Comparison of ENCODE assay signal across 9 cellular contexts in the genomic region with DNA sequence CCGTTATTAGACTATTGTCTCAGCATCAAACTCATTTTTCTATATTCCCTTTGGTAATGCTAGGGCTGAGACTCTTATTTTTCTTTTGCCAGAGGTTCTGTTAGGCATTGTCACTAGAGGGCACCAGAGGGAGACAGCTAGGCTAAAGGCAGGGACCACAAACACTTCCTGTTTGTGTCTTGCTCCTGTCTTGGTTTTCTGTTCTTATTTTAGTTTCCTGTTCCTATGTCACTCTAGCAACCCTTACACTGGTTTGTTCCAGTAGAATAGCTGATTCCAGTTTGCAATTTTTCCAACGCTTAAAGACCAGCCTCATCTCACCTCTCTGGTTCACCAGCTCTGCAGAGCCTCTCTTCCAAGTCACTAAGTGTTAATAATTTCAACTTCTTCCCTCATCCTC.
DNase-seq lines count a peak whose midpoint lies in the region; ATAC-seq lines count a peak whose summit lies in the region.
"Had no signal": no experiment of that assay in that cellular context is flagged by ENCODE, and none has a peak within 500 bp of the region (broad histone marks: within the 10 kb centered on the region; RNA-seq: fewer than 3 reads in every experiment).

No MANE protein-coding gene starts in this region.

- H3K4me3 Mint-ChIP-seq in T-helper 2 cell treated with Interferon-gamma antibody and Interleukin-4, amounts not matched to agents 5 μg/mL and 100 μg/mL, for 36 hours: no peak overlapping the region
- H3K4me3 Mint-ChIP-seq: T-helper 1 cell treated with Interleukin-12 subunit alpha and Interleukin-12 subunit beta and Interleukin-4 antibody, amounts not matched to agents 30 μg/mL and 1 μg/mL, for 36 hours had no signal

- no peaks in the 10 kb centered on the region for H3K36me3 Mint-ChIP-seq in T-helper 2 cell treated with Interferon-gamma antibody and Interleukin-4, amounts not matched to agents 5 μg/mL and 100 μg/mL, for 36 hours (ENCODE audit: low read depth)

- no peaks in the 10 kb centered on the region for H3K4me1 Mint-ChIP-seq in T-helper 2 cell treated with Interferon-gamma antibody and Interleukin-4, amounts not matched to agents 5 μg/mL and 100 μg/mL, for 36 hours (ENCODE audit: low read depth)

- no peaks in the 10 kb centered on the region for H3K9me3 Mint-ChIP-seq in T-helper 2 cell treated with Interferon-gamma antibody and Interleukin-4, amounts not matched to agents 5 μg/mL and 100 μg/mL, for 36 hours
- H3K9me3 Mint-ChIP-seq: T-helper 1 cell treated with Interleukin-12 subunit alpha and Interleukin-12 subunit beta and Interleukin-4 antibody, amounts not matched to agents 30 μg/mL and 1 μg/mL, for 36 hours had no signal

- DNase-seq in AML-193 (lab: John Stamatoyannopoulos, UW) (peak; percentile 85 to 91), NCI-H146 (lab: John Stamatoyannopoulos, UW) (peak; percentile 74), kidney tubule cell (ENCODE audit: low spot score) (peak; percentile 75)
- DNase-seq in T-helper 2 cell treated with Interferon-gamma antibody and Interleukin-4, amounts not matched to agents 5 μg/mL and 100 μg/mL, for 36 hours (ENCODE audit: low spot score): peak; percentile 38
- DNase-seq in central memory CD4-positive, alpha-beta T cell: peak; percentile 67
- peak; percentile 18 for DNase-seq in stimulated activated CD8-positive, alpha-beta memory T cell treated with anti-CD3 and anti-CD28 coated beads, Interleukin-15, amount 100 ng/mL, for 1 hour (ENCODE audit: low read depth)

- ATAC-seq in GM18519 (IDR thresholded peaks at IDR 0.05; ENCODE audit: low FRiP score, unreplicated experiment) (peak; percentile 100), HG02970 (IDR thresholded peaks at IDR 0.05; ENCODE audit: low FRiP score, unreplicated experiment) (peak; percentile 98)

- no peak overlapping the region for H3K27ac Mint-ChIP-seq in T-helper 2 cell treated with Interferon-gamma antibody and Interleukin-4, amounts not matched to agents 5 μg/mL and 100 μg/mL, for 36 hours
- H3K27ac Mint-ChIP-seq: T-helper 1 cell treated with Interleukin-12 subunit alpha and Interleukin-12 subunit beta and Interleukin-4 antibody, amounts not matched to agents 30 μg/mL and 1 μg/mL, for 36 hours had no signal

- H3K27me3 Mint-ChIP-seq in T-helper 2 cell treated with Interferon-gamma antibody and Interleukin-4, amounts not matched to agents 5 μg/mL and 100 μg/mL, for 36 hours (ENCODE audit: low read depth): peaks cover 17% of the 10 kb centered on the region

Comparison
In these comparisons a context has a peak if more than half of its experiments do, and no peak if none do; other contexts are left out.
1. Peak in every context shown above with its lines: DNase-seq and ATAC-seq.
2. DNase-seq: peak in every context shown above with its lines; median percentile 88 in AML-193; 75 in kidney tubule cell; 74 in NCI-H146; 67 in central memory CD4-positive, alpha-beta T cell; 38 in T-helper 2 cell treated with Interferon-gamma antibody and Interleukin-4, amounts not matched to agents 5 μg/mL and 100 μg/mL, for 36 hours; 18 in stimulated activated CD8-positive, alpha-beta memory T cell treated with anti-CD3 and anti-CD28 coated beads, Interleukin-15, amount 100 ng/mL, for 1 hour.